Comparison of ENCODE assay signal across 22 cellular contexts in genomic region chr4:131488772-131489171, GRCh38.
"Had no signal": no experiment of that assay in that cellular context is flagged by ENCODE, and none has a peak within 500 bp of the region (broad histone marks: within the 10 kb centered on the region; RNA-seq: fewer than 3 reads in every experiment).

No MANE protein-coding gene starts in this region.

- H3K27ac Mint-ChIP-seq: activated CD4-positive, alpha-beta memory T cell treated with anti-CD3 and anti-CD28 coated beads, Interleukin-2, amount 10 ng/mL, durations not matched to agents 7 days and 5 days; activated CD8-positive, alpha-beta memory T cell treated with anti-CD3 and anti-CD28 coated beads, Interleukin-2, amount 10 ng/mL, durations not matched to agents 7 days and 5 days; activated naive CD8-positive, alpha-beta T cell treated with anti-CD3 and anti-CD28 coated beads, Interleukin-2, amount 10 ng/mL, durations not matched to agents 7 days and 5 days; activated T-helper 2 cell treated with anti-CD3 and anti-CD28 coated beads, Interferon-gamma antibody, Interleukin-2, Interleukin-4, amounts not matched to agents 10 μg/mL and 5 μg/mL and 100 μg/mL, durations not matched to agents 14 hours and 24 hours and 36 hours; naive thymus-derived CD4-positive, alpha-beta T cell had no signal

- H3K4me3 Mint-ChIP-seq: activated CD4-positive, alpha-beta memory T cell treated with anti-CD3 and anti-CD28 coated beads, Interleukin-2, amount 10 ng/mL, durations not matched to agents 7 days and 5 days; activated CD8-positive, alpha-beta memory T cell treated with anti-CD3 and anti-CD28 coated beads, Interleukin-2, amount 10 ng/mL, durations not matched to agents 7 days and 5 days; activated naive CD8-positive, alpha-beta T cell treated with anti-CD3 and anti-CD28 coated beads, Interleukin-2, amount 10 ng/mL, durations not matched to agents 7 days and 5 days; naive thymus-derived CD4-positive, alpha-beta T cell had no signal

- H3K4me1 Mint-ChIP-seq: activated CD4-positive, alpha-beta memory T cell treated with anti-CD3 and anti-CD28 coated beads, Interleukin-2, amount 10 ng/mL, durations not matched to agents 7 days and 5 days; activated CD8-positive, alpha-beta memory T cell treated with anti-CD3 and anti-CD28 coated beads, Interleukin-2, amount 10 ng/mL, durations not matched to agents 7 days and 5 days; activated naive CD8-positive, alpha-beta T cell treated with anti-CD3 and anti-CD28 coated beads, Interleukin-2, amount 10 ng/mL, durations not matched to agents 7 days and 5 days; naive thymus-derived CD4-positive, alpha-beta T cell had no signal

- H3K4me1 ChIP-seq: breast epithelium, parathyroid adenoma, thyroid gland had no signal

- H3K27ac ChIP-seq: breast epithelium, hepatocyte, parathyroid adenoma, thyroid gland had no signal

- H3K27me3 Mint-ChIP-seq: activated CD4-positive, alpha-beta memory T cell treated with anti-CD3 and anti-CD28 coated beads, Interleukin-2, amount 10 ng/mL, durations not matched to agents 7 days and 5 days; activated CD8-positive, alpha-beta memory T cell treated with anti-CD3 and anti-CD28 coated beads, Interleukin-2, amount 10 ng/mL, durations not matched to agents 7 days and 5 days; activated naive CD8-positive, alpha-beta T cell treated with anti-CD3 and anti-CD28 coated beads, Interleukin-2, amount 10 ng/mL, durations not matched to agents 7 days and 5 days; naive thymus-derived CD4-positive, alpha-beta T cell had no signal

- H3K36me3 Mint-ChIP-seq: activated CD8-positive, alpha-beta memory T cell treated with anti-CD3 and anti-CD28 coated beads, Interleukin-2, amount 10 ng/mL, durations not matched to agents 7 days and 5 days; activated naive CD8-positive, alpha-beta T cell treated with anti-CD3 and anti-CD28 coated beads, Interleukin-2, amount 10 ng/mL, durations not matched to agents 7 days and 5 days; naive thymus-derived CD4-positive, alpha-beta T cell had no signal

- H3K4me3 ChIP-seq: breast epithelium, hepatocyte, thyroid gland had no signal

- FAIRE-seq: islet of Langerhans had no signal

- H3K36me3 ChIP-seq: breast epithelium, thyroid gland had no signal

- H3K27me3 ChIP-seq: breast epithelium, hepatocyte, thyroid gland had no signal

- H3K79me2 ChIP-seq: hepatocyte, parathyroid adenoma had no signal

- DNase-seq: activated CD4-positive, alpha-beta memory T cell treated with anti-CD3 and anti-CD28 coated beads, Interleukin-2, amount 10 ng/mL, durations not matched to agents 7 days and 5 days; activated CD4-positive, alpha-beta T cell treated with anti-CD3 and anti-CD28 coated beads for 48 hours; activated CD4-positive, CD25-positive, alpha-beta regulatory T cell; activated CD8-positive, alpha-beta memory T cell treated with anti-CD3 and anti-CD28 coated beads, Interleukin-2, amount 10 ng/mL, durations not matched to agents 7 days and 5 days; activated naive CD4-positive, alpha-beta T cell treated with Interleukin-2 at 50 U/mL for 16 hours; activated naive CD8-positive, alpha-beta T cell treated with anti-CD3 and anti-CD28 coated beads, Interleukin-2, amount 10 ng/mL, durations not matched to agents 7 days and 5 days; aorta; effector CD4-positive, alpha-beta T cell; foreskin fibroblast; left cardiac atrium; mesendoderm; naive thymus-derived CD4-positive, alpha-beta T cell; stimulated activated CD4-positive, alpha-beta T cell treated with anti-CD3 and anti-CD28 coated beads, Interleukin-1b, Interleukin-23, amount 100 ng/mL, for 48 hours; stimulated activated CD8-positive, alpha-beta memory T cell treated with anti-CD3 and anti-CD28 coated beads, Interleukin-4, amount 100 ng/mL, for 48 hours; stimulated activated naive CD4-positive, alpha-beta T cell; T-helper 9 cell; thyroid gland had no signal

- H3K4me2 ChIP-seq: hepatocyte had no signal

- H3K9ac ChIP-seq: parathyroid adenoma had no signal

- H3K9me3 ChIP-seq: breast epithelium, thyroid gland had no signal

- H2AFZ ChIP-seq: hepatocyte had no signal

- H3K9me3 Mint-ChIP-seq: activated naive CD8-positive, alpha-beta T cell treated with anti-CD3 and anti-CD28 coated beads, Interleukin-2, amount 10 ng/mL, durations not matched to agents 7 days and 5 days; activated T-helper 2 cell treated with anti-CD3 and anti-CD28 coated beads, Interferon-gamma antibody, Interleukin-2, Interleukin-4, amounts not matched to agents 10 μg/mL and 5 μg/mL and 100 μg/mL, durations not matched to agents 14 hours and 24 hours and 36 hours had no signal
